Comparison of ENCODE assay signal across 8 cellular contexts in genomic region chr3:25662921-25663320, GRCh38. TPM values are rescaled to one million over a fixed set of nuclear protein-coding genes. Genes with fewer than 3 reads are reported as not detected.
DNase-seq lines count a peak whose midpoint lies in the region; ATAC-seq and TF ChIP-seq lines count a peak whose summit lies in the region.

No MANE protein-coding gene starts in this region.

- peak overlapping the region; percentile 96 for H3K27ac ChIP-seq in psoas muscle

- POLR2A ChIA-PET in T-cell (lab: Charles Lee), result no interaction called here

- CTCF ChIA-PET in T-cell (lab: Charles Lee), result no interaction called here

- peaks cover 60 to 70% (median 67%) of the 10 kb centered on the region in 3 donors for H3K4me1 Mint-ChIP-seq in T-cell

- no peak for DNase-seq in GM12864 (ENCODE audit: low read depth)
- no peak for DNase-seq in T-cell
- DNase-seq in fibroblast of peridontal ligament (ENCODE audit: extremely low read depth), result peak; percentile 18
- DNase-seq in psoas muscle, result no peak
- no peak for DNase-seq in NCI-H82 (lab: John Stamatoyannopoulos, UW)
- DNase-seq in T-helper 9 cell, result no peak

- no peak for ATAC-seq in T-cell (replicated peaks in 1 of 4)
- ATAC-seq in psoas muscle, result no peak
- ATAC-seq in GM21737 (IDR thresholded peaks at IDR 0.05; ENCODE audit: unreplicated experiment), result no peak
- ATAC-seq in GM19455 (IDR thresholded peaks at IDR 0.05; ENCODE audit: unreplicated experiment), result no peak

- H3K4me3 ChIP-seq in GM12864 (ENCODE audit: low read depth, low read length), result peak overlapping the region; percentile 78
- peak overlapping the region; percentile 83 for H3K4me3 ChIP-seq in psoas muscle

- no peak for TF ChIP-seq CTCF in GM12864 (IDR thresholded peaks at IDR 0.05; ENCODE audit: low read depth, low read length, missing control alignments)
- TF ChIP-seq CTCF in psoas muscle (IDR thresholded peaks at IDR 0.05), result no peak

- H3K27me3 ChIP-seq in psoas muscle (ENCODE audit: insufficient read depth in 3 of 3, low read length in 2 of 3), result no peaks in the 10 kb centered on the region

- H3K4me1 ChIP-seq in psoas muscle, result peaks cover 51% of the 10 kb centered on the region

- peak overlapping the region; percentile 96 to 97 for H3K27ac Mint-ChIP-seq in T-cell

- H3K9me3 Mint-ChIP-seq in T-cell, result no peaks in the 10 kb centered on the region

- 2 to 4% (median 2%) methylated on average over 4 of the region's 4 CpGs for WGBS in psoas muscle, 3 donors

- H3K36me3 Mint-ChIP-seq in T-cell, result no peaks in the 10 kb centered on the region

- intact Hi-C loops in psoas muscle (cut with DNase I), result loop anchor here (5.0 to 10.0 kb wide), 3 partner anchors 119 to 1052 kb away; partner anchors contain the start of gene NGLY1 (in 1 of the 2)

- peak overlapping the region; percentile 90 to 99 (median 98) for H3K4me3 Mint-ChIP-seq in T-cell

- H3K9me3 ChIP-seq in psoas muscle, result no peaks in the 10 kb centered on the region

- H3K27me3 Mint-ChIP-seq in T-cell, result no peaks in the 10 kb centered on the region

- no peaks in the 10 kb centered on the region for H3K36me3 ChIP-seq in psoas muscle (ENCODE audit: insufficient read depth in 1 of 2, low read depth in 1 of 2)

RNA-seq across cellular contexts. Expression of gene TOP2B, which starts 1.8 kb away (rescaled TPM):
- total RNA-seq in T-cell (100 to 1,000 TPM; 121 to 138 (median 130) TPM), psoas muscle (10 to 100 TPM; 50.6 to 84.8 (median 70.1) TPM)
- 10 to 100 TPM; 39.3 to 73.8 (median 45.3) TPM for polyA plus RNA-seq in psoas muscle
